Comparison of ENCODE assay signal across 19 cellular contexts in genomic region chr18:79326413-79327198, GRCh38.
A peak's percentile ranks its signal among the peaks of the same experiment; 100 is the strongest.
DNase-seq lines count a peak whose midpoint lies in the region; ATAC-seq lines count a peak whose summit lies in the region.
"Had no signal": no experiment of that assay in that cellular context is flagged by ENCODE, and none has a peak within 500 bp of the region (broad histone marks: within the 10 kb centered on the region; RNA-seq: fewer than 3 reads in every experiment).

No MANE protein-coding gene starts in this region.

- H3K27me3 ChIP-seq in effector memory CD4-positive, alpha-beta T cell (replicated peaks; ENCODE audit: control insufficient read depth, insufficient read depth, low read length, poor library complexity, severe bottlenecking): no peaks in the 10 kb centered on the region
- H3K27me3 ChIP-seq: Peyer's patch, suprapubic skin had no signal

- no peak for DNase-seq in activated T-cell treated with anti-CD3 and anti-CD28 coated beads, Interleukin-2, amount 50 U/mL, for 72 hours
- DNase-seq in activated T-cell treated with anti-CD3 and anti-CD28 coated beads for 4 hours (no peak), iris pigment epithelial cell (ENCODE audit: low read depth) (peak; percentile 41), D341Med (ENCODE audit: low spot score) (no peak), NCI-H1105 treated with DMSO at 0.1 percent for 48 hours (lab: John Stamatoyannopoulos, UW) (no peak)
- no peak for DNase-seq in effector memory CD4-positive, alpha-beta T cell
- DNase-seq: activated CD4-positive, alpha-beta T cell treated with anti-CD3 and anti-CD28 coated beads, Interleukin-2, amount 50 U/mL, for 1 hour; activated effector memory CD4-positive, alpha-beta T cell treated with anti-CD3 and anti-CD28 coated beads, Interleukin-2, amount 50 U/mL, for 16 hours; Caco-2; effector CD8-positive, alpha-beta T cell; midbrain; NCI-H1694 treated with DMSO at 0.1 percent for 48 hours; NCI-H526; occipital lobe; Peyer's patch; right cardiac atrium had no signal

- H3K9me3 Mint-ChIP-seq in activated T-cell treated with anti-CD3 and anti-CD28 coated beads, Interleukin-2, amount 50 U/mL, for 72 hours: peaks cover 2 to 4% of the 10 kb centered on the region in 2 donors
- H3K9me3 Mint-ChIP-seq in activated T-helper 17 cell treated with anti-CD3 and anti-CD28 coated beads, Interleukin-2, amount 50 U/mL, for 72 hours: peaks cover 4% of the 10 kb centered on the region
- peaks cover 7% of the 10 kb centered on the region for H3K9me3 Mint-ChIP-seq in stimulated activated naive CD8-positive, alpha-beta T cell treated with anti-CD3 and anti-CD28 coated beads, Interleukin-15, Interleukin-2, amounts not matched to agents 100 ng/mL and 50 ng/mL, for 24 hours

- peak in 1 of 2 donors; percentile 38 for ATAC-seq in activated T-cell treated with anti-CD3 and anti-CD28 coated beads, Interleukin-2, amount 50 U/mL, for 72 hours (replicated peaks in 1 of 2)
- no peak for ATAC-seq in activated T-helper 17 cell treated with anti-CD3 and anti-CD28 coated beads, Interleukin-2, amount 50 U/mL, for 72 hours (replicated peaks)
- ATAC-seq: right cardiac atrium had no signal

- H3K27ac Mint-ChIP-seq in activated T-cell treated with anti-CD3 and anti-CD28 coated beads, Interleukin-2, amount 50 U/mL, for 72 hours: peak overlapping the region; percentile 74
- H3K27ac Mint-ChIP-seq in activated T-helper 17 cell treated with anti-CD3 and anti-CD28 coated beads, Interleukin-2, amount 50 U/mL, for 72 hours: peak overlapping the region; percentile 31
- H3K27ac Mint-ChIP-seq in stimulated activated naive CD8-positive, alpha-beta T cell treated with anti-CD3 and anti-CD28 coated beads, Interleukin-15, Interleukin-2, amounts not matched to agents 100 ng/mL and 50 ng/mL, for 24 hours: peak overlapping the region; percentile 78

- no peak overlapping the region for H3K27ac ChIP-seq in effector memory CD4-positive, alpha-beta T cell (ENCODE audit: insufficient read depth, low read length, poor library complexity, severe bottlenecking)
- H3K27ac ChIP-seq: Peyer's patch, suprapubic skin had no signal

- H3K4me3 ChIP-seq in effector memory CD4-positive, alpha-beta T cell (ENCODE audit: insufficient read depth, low read depth, low read length, poor library complexity, severe bottlenecking): no peak overlapping the region
- H3K4me3 ChIP-seq: Peyer's patch, suprapubic skin had no signal

- peaks cover 10% of the 10 kb centered on the region for H3K4me1 Mint-ChIP-seq in activated T-cell treated with anti-CD3 and anti-CD28 coated beads, Interleukin-2, amount 50 U/mL, for 72 hours (ENCODE audit: low read depth)
- H3K4me1 Mint-ChIP-seq in activated T-helper 17 cell treated with anti-CD3 and anti-CD28 coated beads, Interleukin-2, amount 50 U/mL, for 72 hours: peaks cover 5% of the 10 kb centered on the region
- H3K4me1 Mint-ChIP-seq in stimulated activated naive CD8-positive, alpha-beta T cell treated with anti-CD3 and anti-CD28 coated beads, Interleukin-15, Interleukin-2, amounts not matched to agents 100 ng/mL and 50 ng/mL, for 24 hours (ENCODE audit: low read depth): peaks cover 10% of the 10 kb centered on the region

- H3K4me1 ChIP-seq in effector memory CD4-positive, alpha-beta T cell (ENCODE audit: control insufficient read depth, insufficient read depth, low read length, poor library complexity, severe bottlenecking): no peaks in the 10 kb centered on the region
- H3K4me1 ChIP-seq: Caco-2, Peyer's patch had no signal

- peaks cover 31% of the 10 kb centered on the region for H3K36me3 ChIP-seq in effector memory CD4-positive, alpha-beta T cell (ENCODE audit: control insufficient read depth, insufficient read depth, low read length)

- H3K27me3 Mint-ChIP-seq in activated T-cell treated with anti-CD3 and anti-CD28 coated beads, Interleukin-2, amount 50 U/mL, for 72 hours (ENCODE audit: low read depth): no peaks in the 10 kb centered on the region
- no peaks in the 10 kb centered on the region for H3K27me3 Mint-ChIP-seq in activated T-helper 17 cell treated with anti-CD3 and anti-CD28 coated beads, Interleukin-2, amount 50 U/mL, for 72 hours
- H3K27me3 Mint-ChIP-seq in stimulated activated naive CD8-positive, alpha-beta T cell treated with anti-CD3 and anti-CD28 coated beads, Interleukin-15, Interleukin-2, amounts not matched to agents 100 ng/mL and 50 ng/mL, for 24 hours: no peaks in the 10 kb centered on the region

- H3K4me3 Mint-ChIP-seq in activated T-cell treated with anti-CD3 and anti-CD28 coated beads, Interleukin-2, amount 50 U/mL, for 72 hours: no peak overlapping the region
- H3K4me3 Mint-ChIP-seq in activated T-helper 17 cell treated with anti-CD3 and anti-CD28 coated beads, Interleukin-2, amount 50 U/mL, for 72 hours: no peak overlapping the region
- H3K4me3 Mint-ChIP-seq in stimulated activated naive CD8-positive, alpha-beta T cell treated with anti-CD3 and anti-CD28 coated beads, Interleukin-15, Interleukin-2, amounts not matched to agents 100 ng/mL and 50 ng/mL, for 24 hours: peak overlapping the region; percentile 59

- H3K9me3 ChIP-seq in effector memory CD4-positive, alpha-beta T cell (ENCODE audit: control insufficient read depth, low read length): no peaks in the 10 kb centered on the region
- H3K9me3 ChIP-seq: Caco-2, Peyer's patch, suprapubic skin had no signal

- peaks cover 4 to 9% of the 10 kb centered on the region in 2 donors for H3K36me3 Mint-ChIP-seq in activated T-cell treated with anti-CD3 and anti-CD28 coated beads, Interleukin-2, amount 50 U/mL, for 72 hours (ENCODE audit: insufficient read depth in 2 of 2)
- H3K36me3 Mint-ChIP-seq in activated T-helper 17 cell treated with anti-CD3 and anti-CD28 coated beads, Interleukin-2, amount 50 U/mL, for 72 hours (ENCODE audit: low read depth): peaks cover 32% of the 10 kb centered on the region
- peaks cover 41% of the 10 kb centered on the region for H3K36me3 Mint-ChIP-seq in stimulated activated naive CD8-positive, alpha-beta T cell treated with anti-CD3 and anti-CD28 coated beads, Interleukin-15, Interleukin-2, amounts not matched to agents 100 ng/mL and 50 ng/mL, for 24 hours (ENCODE audit: low read depth)
